ENCODE assay signal across 31 cellular contexts in genomic region chr11:32015435-32015834, GRCh38.
"Had no signal": no experiment of that assay in that cellular context is flagged by ENCODE, and none has a peak within 500 bp of the region (broad histone marks: within the 10 kb centered on the region; RNA-seq: fewer than 3 reads in every experiment).

No MANE protein-coding gene starts in this region.

- H3K4me1 ChIP-seq: body of pancreas, colonic mucosa, gastrocnemius medialis, left ventricle myocardium inferior, neural progenitor cell, parathyroid adenoma, psoas muscle, right atrium auricular region, thyroid gland, upper lobe of left lung had no signal

- H3K79me2 ChIP-seq: parathyroid adenoma had no signal

- H3K27ac ChIP-seq: body of pancreas, colonic mucosa, gastrocnemius medialis, left ventricle myocardium inferior, neural progenitor cell, parathyroid adenoma, psoas muscle, right atrium auricular region, thyroid gland, upper lobe of left lung had no signal

- H3K9me3 ChIP-seq: body of pancreas, colonic mucosa, gastrocnemius medialis, left ventricle myocardium inferior, psoas muscle, right atrium auricular region, thyroid gland, upper lobe of left lung had no signal

- DNase-seq: activated CD4-positive, alpha-beta memory T cell treated with anti-CD3 and anti-CD28 coated beads, Interleukin-2, amount 10 ng/mL, durations not matched to agents 7 days and 5 days; activated CD4-positive, alpha-beta T cell treated with anti-CD3 and anti-CD28 coated beads for 1 hour; activated CD4-positive, alpha-beta T cell treated with anti-CD3 and anti-CD28 coated beads, Interleukin-2, amount 10 ng/mL, durations not matched to agents 7 days and 5 days; activated CD8-positive, alpha-beta memory T cell treated with anti-CD3 and anti-CD28 coated beads, Interleukin-2, amount 50 U/mL, for 48 hours; activated naive CD8-positive, alpha-beta T cell treated with anti-CD3 and anti-CD28 coated beads, Interleukin-2, amount 50 U/mL, for 24 hours; activated T-cell treated with anti-CD3 and anti-CD28 coated beads, Interleukin-2, amount 50 U/mL, for 48 hours; body of pancreas; cerebellar nuclear complex; colonic mucosa; effector CD8-positive, alpha-beta T cell; gastrocnemius medialis; glutamatergic neuron; islet precursor cell; left ventricle myocardium inferior; mesendoderm; natural killer cell; occipital lobe; psoas muscle; stimulated activated CD4-positive, alpha-beta T cell treated with anti-CD3 and anti-CD28 coated beads, Interleukin-1b, Interleukin-23, amount 100 ng/mL, for 48 hours; stimulated activated CD4-positive, alpha-beta T cell treated with anti-CD3 and anti-CD28 coated beads, Interleukin-4, amount 100 ng/mL, for 4 hours; stimulated activated CD8-positive, alpha-beta memory T cell treated with anti-CD3 and anti-CD28 coated beads, Interleukin-4, amount 100 ng/mL, for 48 hours; stimulated activated naive CD8-positive, alpha-beta T cell treated with anti-CD3 and anti-CD28 coated beads, Interleukin-15, amount 100 ng/mL, for 72 hours; substantia nigra; T-helper 17 cell; thyroid gland; upper lobe of left lung had no signal

- H2AFZ ChIP-seq: neural progenitor cell, parathyroid adenoma had no signal

- H3K4me2 ChIP-seq: neural progenitor cell, smooth muscle cell had no signal

- H3K4me3 ChIP-seq: body of pancreas, colonic mucosa, gastrocnemius medialis, left ventricle myocardium inferior, lung, neural progenitor cell, psoas muscle, right atrium auricular region, smooth muscle cell, thyroid gland, upper lobe of left lung had no signal

- H3K36me3 ChIP-seq: colonic mucosa, gastrocnemius medialis, left ventricle myocardium inferior, neural progenitor cell, right atrium auricular region, thyroid gland, upper lobe of left lung had no signal

- H3K27me3 ChIP-seq: body of pancreas, colonic mucosa, neural progenitor cell, right atrium auricular region, thyroid gland, upper lobe of left lung had no signal
